Comparison of ENCODE assay signal across 1 cellular context in genomic region chr19:43754562-43755255, GRCh38.
TF ChIP-seq lines count a peak whose summit lies in the region.

TSS of gene SMG9 (minus strand) at chr19:43754962. CDS start at chr19:43750741, 4,221 bp downstream.

TF ChIP-seq in HCT116, 20 proteins besides CTCF, POLR2A, EP300 and RAD21 (continued from another document):
- TF ChIP-seq, protein P1, sequence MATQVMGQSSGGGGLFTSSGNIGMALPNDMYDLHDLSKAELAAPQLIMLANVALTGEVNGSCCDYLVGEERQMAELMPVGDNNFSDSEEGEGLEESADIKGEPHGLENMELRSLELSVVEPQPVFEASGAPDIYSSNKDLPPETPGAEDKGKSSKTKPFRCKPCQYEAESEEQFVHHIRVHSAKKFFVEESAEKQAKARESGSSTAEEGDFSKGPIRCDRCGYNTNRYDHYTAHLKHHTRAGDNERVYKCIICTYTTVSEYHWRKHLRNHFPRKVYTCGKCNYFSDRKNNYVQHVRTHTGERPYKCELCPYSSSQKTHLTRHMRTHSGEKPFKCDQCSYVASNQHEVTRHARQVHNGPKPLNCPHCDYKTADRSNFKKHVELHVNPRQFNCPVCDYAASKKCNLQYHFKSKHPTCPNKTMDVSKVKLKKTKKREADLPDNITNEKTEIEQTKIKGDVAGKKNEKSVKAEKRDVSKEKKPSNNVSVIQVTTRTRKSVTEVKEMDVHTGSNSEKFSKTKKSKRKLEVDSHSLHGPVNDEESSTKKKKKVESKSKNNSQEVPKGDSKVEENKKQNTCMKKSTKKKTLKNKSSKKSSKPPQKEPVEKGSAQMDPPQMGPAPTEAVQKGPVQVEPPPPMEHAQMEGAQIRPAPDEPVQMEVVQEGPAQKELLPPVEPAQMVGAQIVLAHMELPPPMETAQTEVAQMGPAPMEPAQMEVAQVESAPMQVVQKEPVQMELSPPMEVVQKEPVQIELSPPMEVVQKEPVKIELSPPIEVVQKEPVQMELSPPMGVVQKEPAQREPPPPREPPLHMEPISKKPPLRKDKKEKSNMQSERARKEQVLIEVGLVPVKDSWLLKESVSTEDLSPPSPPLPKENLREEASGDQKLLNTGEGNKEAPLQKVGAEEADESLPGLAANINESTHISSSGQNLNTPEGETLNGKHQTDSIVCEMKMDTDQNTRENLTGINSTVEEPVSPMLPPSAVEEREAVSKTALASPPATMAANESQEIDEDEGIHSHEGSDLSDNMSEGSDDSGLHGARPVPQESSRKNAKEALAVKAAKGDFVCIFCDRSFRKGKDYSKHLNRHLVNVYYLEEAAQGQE (IDR thresholded peaks at IDR 0.05; ENCODE audit: low read depth): no peak
- TF ChIP-seq FOSL1 (IDR thresholded peaks at IDR 0.05; ENCODE audit: low read depth): no peak
